ENCODE assay signal across 8 cellular contexts in genomic region chr12:113232787-113233585, GRCh38. TPM values are rescaled to one million over a fixed set of nuclear protein-coding genes. Genes with fewer than 3 reads are reported as not detected.
A peak's percentile ranks its signal among the peaks of the same experiment; 100 is the strongest.
DNase-seq lines count a peak whose midpoint lies in the region; ATAC-seq and TF ChIP-seq lines count a peak whose summit lies in the region.

No MANE protein-coding gene starts in this region.

- WGBS in mesendoderm (ENCODE audit: extremely low coverage, insufficient coverage, low lambda C conversion rate), result no CpG with 5 or more reads among the region's 25 CpGs

- peak; percentile 62 for ATAC-seq in GM21528 (IDR thresholded peaks at IDR 0.05; ENCODE audit: low FRiP score, unreplicated experiment)

- H3K4me3 ChIP-seq in MG63 (no peak overlapping the region), astrocyte of the spinal cord (ENCODE audit: low read depth, low read length) (no peak overlapping the region), mesendoderm (ENCODE audit: low read length) (no peak overlapping the region), MM.1S (ENCODE audit: low read length) (no peak overlapping the region)

- no peak overlapping the region for H2BK5ac ChIP-seq in mesendoderm (ENCODE audit: low read length)

- H2BK15ac ChIP-seq in mesendoderm (replicated peaks; ENCODE audit: low read depth), result no peak overlapping the region

- H2BK120ac ChIP-seq in mesendoderm (ENCODE audit: low read depth, low read length), result no peak overlapping the region

- no peak overlapping the region for H2AFZ ChIP-seq in MM.1S (ENCODE audit: low read length)

- H3K79me2 ChIP-seq in mesendoderm (ENCODE audit: control insufficient read depth, insufficient read depth, low read length) (no peaks in the 10 kb centered on the region), MM.1S (ENCODE audit: low read length) (0 out of 2 replicates have a peak, but pooled peaks cover 3% of the 10 kb centered on the region)

- H3K9me3 ChIP-seq in MG63, result no peaks in the 10 kb centered on the region
- no peaks in the 10 kb centered on the region for H3K9me3 ChIP-seq in MM.1S (replicated peaks; ENCODE audit: insufficient read depth, low read length)

- H3K27me3 ChIP-seq in MG63 (no peaks in the 10 kb centered on the region), mesendoderm (ENCODE audit: insufficient read depth, low read length, poor library complexity) (no peaks in the 10 kb centered on the region), MM.1S (replicated peaks; ENCODE audit: insufficient read depth, low read length) (no peaks in the 10 kb centered on the region)

- H3K9ac ChIP-seq in mesendoderm (ENCODE audit: low read length) (no peak overlapping the region), MM.1S (ENCODE audit: low read length) (no peak overlapping the region)

- H3K56ac ChIP-seq in mesendoderm (ENCODE audit: low read length), result peak overlapping the region; percentile 35

- DNase-seq in DMS153 (lab: John Stamatoyannopoulos, UW) (peak; percentile 88), MG63 (peak; percentile 90), T-helper 9 cell (peak; percentile 25), astrocyte of the spinal cord (ENCODE audit: low read depth, low spot score) (peak; percentile 61), mesendoderm (peak; percentile 96), MM.1S (no peak)
- peak; percentile 34 to 39 for DNase-seq in stimulated activated CD8-positive, alpha-beta memory T cell treated with anti-CD3 and anti-CD28 coated beads, Interleukin-7, amount 100 ng/mL, for 1 hour (ENCODE audit: low read depth in 2 of 2)

- no peaks in the 10 kb centered on the region for H4K20me1 ChIP-seq in MM.1S (ENCODE audit: insufficient read depth, low read length)

- in situ Hi-C loops in astrocyte of the spinal cord (cut with HindIII; ENCODE audit: low sequenced_read_pairs), result no loop called here

- no peak overlapping the region for H3K23ac ChIP-seq in mesendoderm (ENCODE audit: low read length)

- no peak overlapping the region for H4K5ac ChIP-seq in mesendoderm (ENCODE audit: low read length)

- H3K4me1 ChIP-seq in mesendoderm (ENCODE audit: control insufficient read depth, low read depth, low read length), result peaks cover 14% of the 10 kb centered on the region
- peaks cover 21% of the 10 kb centered on the region for H3K4me1 ChIP-seq in MM.1S (ENCODE audit: low read length)

- H3K27ac ChIP-seq in mesendoderm (ENCODE audit: low read depth, low read length) (no peak overlapping the region), MM.1S (ENCODE audit: low read length) (no peak overlapping the region)

- H3K79me1 ChIP-seq in mesendoderm (ENCODE audit: low read length), result no peaks in the 10 kb centered on the region

- no peak overlapping the region for H3K4ac ChIP-seq in mesendoderm (ENCODE audit: low read depth, low read length)

- H3K36me3 ChIP-seq in MG63 (peaks cover 13% of the 10 kb centered on the region), mesendoderm (ENCODE audit: control insufficient read depth, insufficient read depth, low read length) (no peaks in the 10 kb centered on the region), MM.1S (replicated peaks; ENCODE audit: insufficient read depth, low read length) (no peaks in the 10 kb centered on the region)

- H4K8ac ChIP-seq in mesendoderm (ENCODE audit: low read depth, low read length), result no peak overlapping the region

- H3K9me2 ChIP-seq in MM.1S (replicated peaks; ENCODE audit: insufficient read depth, low read length), result no peaks in the 10 kb centered on the region

- H3K4me2 ChIP-seq in mesendoderm (ENCODE audit: low read length) (no peak overlapping the region), MM.1S (ENCODE audit: low read depth, low read length) (no peak overlapping the region)

- TF ChIP-seq CTCF in astrocyte of the spinal cord (IDR thresholded peaks at IDR 0.05; ENCODE audit: low read depth, low read length) (no peak), MM.1S (IDR thresholded peaks at IDR 0.05; ENCODE audit: low read length) (no peak)

- peaks cover 14% of the 10 kb centered on the region; the same call in 1 of the 2 replicates for H3F3A ChIP-seq in MM.1S (ENCODE audit: insufficient read depth, low read length)

- H2AK5ac ChIP-seq in mesendoderm (ENCODE audit: low read length), result no peak overlapping the region

- H3K18ac ChIP-seq in mesendoderm (ENCODE audit: low read length), result no peak overlapping the region

RNA-seq across cellular contexts. Expression of gene TPCN1, which starts 11.7 kb away (rescaled TPM):
- total RNA-seq in MG63 (2014; rRNA removed; shearing (Covaris generic); ENCODE audit: low replicate concordance), result 3.9 and 5.4 TPM in 2 replicates
- 6.1 TPM for polyA plus RNA-seq in mesendoderm (2013, experiment 1 of 2)
- polyA plus RNA-seq in mesendoderm (2013, experiment 2 of 2), result 7.0 TPM

RNA-seq across cellular contexts. Expression of gene RITA1, which starts 47.5 kb away (rescaled TPM):
- total RNA-seq in MG63 (2014; rRNA removed; shearing (Covaris generic); ENCODE audit: low replicate concordance), result 34.4 and 38.6 TPM in 2 replicates
- 18.4 TPM for polyA plus RNA-seq in mesendoderm (2013, experiment 1 of 2)
- 18.4 TPM for polyA plus RNA-seq in mesendoderm (2013, experiment 2 of 2)

RNA-seq across cellular contexts. Expression of gene DDX54, which starts 47.7 kb away (rescaled TPM):
- 80.5 and 82.0 TPM in 2 replicates for total RNA-seq in MG63 (2014; rRNA removed; shearing (Covaris generic); ENCODE audit: low replicate concordance)
- 78.4 TPM for polyA plus RNA-seq in mesendoderm (2013, experiment 1 of 2)
- 78.6 TPM for polyA plus RNA-seq in mesendoderm (2013, experiment 2 of 2)
